Comparison of ENCODE assay signal across 11 cellular contexts in the genomic region with DNA sequence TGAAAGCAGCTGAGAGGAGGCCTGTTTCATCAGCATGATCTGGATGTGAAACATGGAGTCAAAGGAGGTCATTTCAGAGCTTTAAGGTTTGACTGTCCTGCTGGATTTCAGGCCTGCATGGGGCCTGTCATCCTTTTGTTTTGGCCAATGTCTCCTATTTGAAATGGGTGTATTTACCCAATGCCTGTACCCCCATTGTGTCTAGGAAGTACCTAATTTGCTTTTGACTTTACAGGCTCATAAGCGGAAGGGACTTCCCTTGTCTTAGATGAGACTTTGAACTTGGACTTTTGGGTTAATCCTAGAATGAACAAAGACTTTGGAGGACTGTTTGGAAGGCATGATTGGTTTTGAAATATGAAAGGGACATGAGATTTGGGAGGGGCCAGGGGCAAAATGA.
"Had no signal": no experiment of that assay in that cellular context is flagged by ENCODE, and none has a peak within 500 bp of the region (broad histone marks: within the 10 kb centered on the region; RNA-seq: fewer than 3 reads in every experiment).

No MANE protein-coding gene starts in this region.

- H3K4me2 ChIP-seq: GM23338 had no signal

- H3K9ac ChIP-seq: GM23248 had no signal

- FAIRE-seq: H1, H54 had no signal

- H3K36me3 ChIP-seq: HAP-1 had no signal

- ATAC-seq: GM23338, HCT116 had no signal

- H3K4me1 ChIP-seq: HAP-1 had no signal

- DNase-seq: GM23248, GOT3, H7, H9, HCEC 1CT, HFFc6 had no signal

- H2AFZ ChIP-seq: GM23248, GM23338 had no signal

- H3K27ac ChIP-seq: GM23248 had no signal

- H3K4me3 ChIP-seq: GM23248, GM23338, HAP-1 had no signal

- H3K9me3 ChIP-seq: HAP-1 had no signal
